Comparison of ENCODE assay signal across 17 cellular contexts in genomic region chr2:102361632-102362241, GRCh38. TPM values are rescaled to one million over a fixed set of nuclear protein-coding genes. Genes with fewer than 3 reads are reported as not detected.
"Had no signal": no experiment of that assay in that cellular context is flagged by ENCODE, and none has a peak within 500 bp of the region (broad histone marks: within the 10 kb centered on the region; RNA-seq: fewer than 3 reads in every experiment).

No MANE protein-coding gene starts in this region.

- DNase-seq: activated CD4-positive, alpha-beta T cell treated with anti-CD3 and anti-CD28 coated beads for 48 hours; activated naive CD4-positive, alpha-beta T cell treated with Interleukin-2 at 50 U/mL for 16 hours; activated T-cell treated with anti-CD3 and anti-CD28 coated beads, Interleukin-2, amount 50 U/mL, for 4 hours; brain microvascular endothelial cell; effector memory CD4-positive, alpha-beta T cell; kidney; left ventricle myocardium inferior; mesenchymal stem cell; nephron progenitor cell; psoas muscle; spleen; stimulated activated CD4-positive, alpha-beta T cell treated with anti-CD3 and anti-CD28 coated beads, Interleukin-1b, Interleukin-23, amount 100 ng/mL, for 48 hours; stimulated activated naive CD4-positive, alpha-beta T cell; testis had no signal

- H3K27ac ChIP-seq: brain microvascular endothelial cell, left ventricle myocardium inferior, psoas muscle, testis, VCaP had no signal

- H3K36me3 ChIP-seq: brain microvascular endothelial cell had no signal

- H3K4me1 Mint-ChIP-seq: nephron progenitor cell had no signal

- FAIRE-seq: frontal cortex, kidney had no signal

- H3K27me3 ChIP-seq: brain microvascular endothelial cell, spleen, testis had no signal

- H3K4me3 ChIP-seq: left ventricle myocardium inferior, psoas muscle, spleen, testis had no signal

- H3K4me3 Mint-ChIP-seq: activated T-cell treated with anti-CD3 and anti-CD28 coated beads, Interleukin-2, amount 50 U/mL, for 4 hours; nephron progenitor cell had no signal

- H3K27ac Mint-ChIP-seq: nephron progenitor cell had no signal

- H3K9me3 ChIP-seq: psoas muscle, testis had no signal

- ATAC-seq: activated T-cell treated with anti-CD3 and anti-CD28 coated beads, Interleukin-2, amount 50 U/mL, for 4 hours; psoas muscle; sciatic nerve had no signal

- H3K4me1 ChIP-seq: psoas muscle, testis had no signal

RNA-seq across cellular contexts. Expression of gene IL1RL1, which starts 50.4 kb away (rescaled TPM):
- total RNA-seq: frontal cortex had no signal
